In genomic region chr12:107107381-107107780, GRCh38 we compare ENCODE assay signal across 5 cellular contexts.
"Had no signal": no experiment of that assay in that cellular context is flagged by ENCODE, and none has a peak within 500 bp of the region (broad histone marks: within the 10 kb centered on the region; RNA-seq: fewer than 3 reads in every experiment).

No MANE protein-coding gene starts in this region.

- ATAC-seq: HepG2 had no signal

- H3K27ac ChIP-seq: HL-60 had no signal

- DNase-seq: IMR-90, KBM-7 had no signal

- FAIRE-seq: HepG2, HTR-8/SVneo had no signal
